In the genomic region with DNA sequence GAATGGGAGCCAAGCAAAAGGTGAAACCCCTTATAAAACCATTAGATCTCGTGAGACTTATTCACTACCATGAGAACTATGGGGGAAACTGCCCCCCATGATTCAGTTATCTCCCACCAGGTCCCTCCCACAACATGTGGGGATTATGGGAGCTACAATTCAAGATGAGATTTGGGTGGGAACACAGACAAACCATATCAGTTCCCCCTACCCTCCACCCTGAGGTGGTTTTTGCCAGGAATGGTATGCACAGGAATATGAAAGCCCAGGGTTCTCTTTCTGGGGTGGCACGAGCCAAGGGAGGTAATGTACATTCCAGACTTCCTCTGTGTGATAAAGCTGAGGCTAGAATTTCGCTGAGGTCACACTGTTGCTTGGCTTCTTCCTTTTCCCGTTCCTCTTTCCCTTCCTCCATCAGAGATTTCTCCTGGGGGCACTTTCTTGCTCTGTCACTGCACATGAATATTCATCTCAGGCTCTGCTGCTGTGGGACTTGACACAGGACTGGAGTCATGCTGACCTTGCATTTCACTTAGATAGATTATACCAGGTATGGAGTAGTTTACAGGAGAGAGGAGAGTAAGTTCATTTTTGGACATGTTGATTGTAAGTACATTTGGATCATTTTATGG, we compare ENCODE assay signal across 1 cellular context.
A peak's percentile ranks its signal among the peaks of the same experiment; 100 is the strongest.
TF ChIP-seq lines count a peak whose summit lies in the region.

No MANE protein-coding gene starts in this region.

TF ChIP-seq in K562, 482 proteins besides CTCF, POLR2A, EP300 and RAD21 (continued from another document and continues in another):
- TF ChIP-seq, protein P1, sequence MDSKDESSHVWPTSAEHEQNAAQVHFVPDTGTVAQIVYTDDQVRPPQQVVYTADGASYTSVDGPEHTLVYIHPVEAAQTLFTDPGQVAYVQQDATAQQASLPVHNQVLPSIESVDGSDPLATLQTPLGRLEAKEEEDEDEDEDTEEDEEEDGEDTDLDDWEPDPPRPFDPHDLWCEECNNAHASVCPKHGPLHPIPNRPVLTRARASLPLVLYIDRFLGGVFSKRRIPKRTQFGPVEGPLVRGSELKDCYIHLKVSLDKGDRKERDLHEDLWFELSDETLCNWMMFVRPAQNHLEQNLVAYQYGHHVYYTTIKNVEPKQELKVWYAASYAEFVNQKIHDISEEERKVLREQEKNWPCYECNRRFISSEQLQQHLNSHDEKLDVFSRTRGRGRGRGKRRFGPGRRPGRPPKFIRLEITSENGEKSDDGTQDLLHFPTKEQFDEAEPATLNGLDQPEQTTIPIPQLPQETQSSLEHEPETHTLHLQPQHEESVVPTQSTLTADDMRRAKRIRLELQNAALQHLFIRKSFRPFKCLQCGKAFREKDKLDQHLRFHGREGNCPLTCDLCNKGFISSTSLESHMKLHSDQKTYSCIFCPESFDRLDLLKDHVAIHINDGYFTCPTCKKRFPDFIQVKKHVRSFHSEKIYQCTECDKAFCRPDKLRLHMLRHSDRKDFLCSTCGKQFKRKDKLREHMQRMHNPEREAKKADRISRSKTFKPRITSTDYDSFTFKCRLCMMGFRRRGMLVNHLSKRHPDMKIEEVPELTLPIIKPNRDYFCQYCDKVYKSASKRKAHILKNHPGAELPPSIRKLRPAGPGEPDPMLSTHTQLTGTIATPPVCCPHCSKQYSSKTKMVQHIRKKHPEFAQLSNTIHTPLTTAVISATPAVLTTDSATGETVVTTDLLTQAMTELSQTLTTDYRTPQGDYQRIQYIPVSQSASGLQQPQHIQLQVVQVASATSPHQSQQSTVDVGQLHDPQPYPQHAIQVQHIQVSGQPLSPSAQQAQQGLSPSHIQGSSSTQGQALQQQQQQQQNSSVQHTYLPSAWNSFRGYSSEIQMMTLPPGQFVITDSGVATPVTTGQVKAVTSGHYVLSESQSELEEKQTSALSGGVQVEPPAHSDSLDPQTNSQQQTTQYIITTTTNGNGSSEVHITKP (IDR thresholded peaks at IDR 0.05; ENCODE audit: partially characterized antibody) = peak; percentile 87
- TF ChIP-seq, protein P2, sequence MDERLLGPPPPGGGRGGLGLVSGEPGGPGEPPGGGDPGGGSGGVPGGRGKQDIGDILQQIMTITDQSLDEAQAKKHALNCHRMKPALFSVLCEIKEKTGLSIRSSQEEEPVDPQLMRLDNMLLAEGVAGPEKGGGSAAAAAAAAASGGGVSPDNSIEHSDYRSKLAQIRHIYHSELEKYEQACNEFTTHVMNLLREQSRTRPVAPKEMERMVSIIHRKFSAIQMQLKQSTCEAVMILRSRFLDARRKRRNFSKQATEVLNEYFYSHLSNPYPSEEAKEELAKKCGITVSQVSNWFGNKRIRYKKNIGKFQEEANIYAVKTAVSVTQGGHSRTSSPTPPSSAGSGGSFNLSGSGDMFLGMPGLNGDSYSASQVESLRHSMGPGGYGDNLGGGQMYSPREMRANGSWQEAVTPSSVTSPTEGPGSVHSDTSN (CRISPR knock-in tag; IDR thresholded peaks at IDR 0.05; ENCODE audit: low read depth) = no peak
- TF ChIP-seq, protein P2 (tag; conservative IDR thresholded peaks at IDR 0.05; ENCODE audit: low read depth) = 0 out of 2 replicates have a peak, but pooled peaks have one; percentile 5
- TF ChIP-seq NELFE (IDR thresholded peaks at IDR 0.05; ENCODE audit: insufficient read depth, insufficient read length) (no peak), HDAC3 (IDR thresholded peaks at IDR 0.05; ENCODE audit: borderline replicate concordance, partially characterized antibody) (no peak), SPI1 (IDR thresholded peaks at IDR 0.05; ENCODE audit: borderline replicate concordance, low read depth, low read length) (peak; percentile 85; the same call in 1 of the 2 replicates), MAZ (CRISPR knock-in tag; conservative IDR thresholded peaks at IDR 0.05 in 1 of 2, IDR thresholded peaks at IDR 0.05 in 1 of 2) (peak in 1 of 2 experiments; percentile 48; a peak in 2 of 4 replicates), GATA2 (CRISPR knock-in tag; IDR thresholded peaks at IDR 0.05) (no peak), NCOA6 (IDR thresholded peaks at IDR 0.05) (no peak), THRAP3 (IDR thresholded peaks at IDR 0.05; ENCODE audit: borderline replicate concordance) (no peak), ZNF134 (CRISPR knock-in tag; conservative IDR thresholded peaks at IDR 0.05) (no peak), CEBPB (tag; IDR thresholded peaks at IDR 0.05) (no peak), KDM2B (CRISPR knock-in tag; IDR thresholded peaks at IDR 0.05) (no peak), PHF20 (IDR thresholded peaks at IDR 0.05; ENCODE audit: partially characterized antibody) (no peak), MAFG (tag; conservative IDR thresholded peaks at IDR 0.05) (peak; percentile 93), C11orf30 (IDR thresholded peaks at IDR 0.05; ENCODE audit: low read depth) (peak; percentile 99)
- TF ChIP-seq, protein P3, sequence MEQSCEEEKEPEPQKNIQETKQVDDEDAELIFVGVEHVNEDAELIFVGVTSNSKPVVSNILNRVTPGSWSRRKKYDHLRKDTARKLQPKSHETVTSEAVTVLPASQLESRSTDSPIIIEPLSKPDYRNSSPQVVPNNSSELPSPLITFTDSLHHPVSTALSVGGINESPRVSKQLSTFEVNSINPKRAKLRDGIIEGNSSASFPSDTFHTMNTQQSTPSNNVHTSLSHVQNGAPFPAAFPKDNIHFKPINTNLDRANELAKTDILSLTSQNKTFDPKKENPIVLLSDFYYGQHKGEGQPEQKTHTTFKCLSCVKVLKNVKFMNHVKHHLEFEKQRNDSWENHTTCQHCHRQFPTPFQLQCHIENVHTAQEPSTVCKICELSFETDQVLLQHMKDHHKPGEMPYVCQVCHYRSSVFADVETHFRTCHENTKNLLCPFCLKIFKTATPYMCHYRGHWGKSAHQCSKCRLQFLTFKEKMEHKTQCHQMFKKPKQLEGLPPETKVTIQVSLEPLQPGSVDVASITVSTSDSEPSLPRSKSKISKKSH (CRISPR knock-in tag; IDR thresholded peaks at IDR 0.05) = no peak
- TF ChIP-seq, protein P4, sequence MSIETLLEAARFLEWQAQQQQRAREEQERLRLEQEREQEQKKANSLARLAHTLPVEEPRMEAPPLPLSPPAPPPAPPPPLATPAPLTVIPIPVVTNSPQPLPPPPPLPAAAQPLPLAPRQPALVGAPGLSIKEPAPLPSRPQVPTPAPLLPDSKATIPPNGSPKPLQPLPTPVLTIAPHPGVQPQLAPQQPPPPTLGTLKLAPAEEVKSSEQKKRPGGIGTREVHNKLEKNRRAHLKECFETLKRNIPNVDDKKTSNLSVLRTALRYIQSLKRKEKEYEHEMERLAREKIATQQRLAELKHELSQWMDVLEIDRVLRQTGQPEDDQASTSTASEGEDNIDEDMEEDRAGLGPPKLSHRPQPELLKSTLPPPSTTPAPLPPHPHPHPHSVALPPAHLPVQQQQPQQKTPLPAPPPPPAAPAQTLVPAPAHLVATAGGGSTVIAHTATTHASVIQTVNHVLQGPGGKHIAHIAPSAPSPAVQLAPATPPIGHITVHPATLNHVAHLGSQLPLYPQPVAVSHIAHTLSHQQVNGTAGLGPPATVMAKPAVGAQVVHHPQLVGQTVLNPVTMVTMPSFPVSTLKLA (conservative IDR thresholded peaks at IDR 0.05) = 0 out of 4 replicates have a peak, but pooled peaks of 1 of the 2 experiments have one; percentile 6
- TF ChIP-seq, protein P5, sequence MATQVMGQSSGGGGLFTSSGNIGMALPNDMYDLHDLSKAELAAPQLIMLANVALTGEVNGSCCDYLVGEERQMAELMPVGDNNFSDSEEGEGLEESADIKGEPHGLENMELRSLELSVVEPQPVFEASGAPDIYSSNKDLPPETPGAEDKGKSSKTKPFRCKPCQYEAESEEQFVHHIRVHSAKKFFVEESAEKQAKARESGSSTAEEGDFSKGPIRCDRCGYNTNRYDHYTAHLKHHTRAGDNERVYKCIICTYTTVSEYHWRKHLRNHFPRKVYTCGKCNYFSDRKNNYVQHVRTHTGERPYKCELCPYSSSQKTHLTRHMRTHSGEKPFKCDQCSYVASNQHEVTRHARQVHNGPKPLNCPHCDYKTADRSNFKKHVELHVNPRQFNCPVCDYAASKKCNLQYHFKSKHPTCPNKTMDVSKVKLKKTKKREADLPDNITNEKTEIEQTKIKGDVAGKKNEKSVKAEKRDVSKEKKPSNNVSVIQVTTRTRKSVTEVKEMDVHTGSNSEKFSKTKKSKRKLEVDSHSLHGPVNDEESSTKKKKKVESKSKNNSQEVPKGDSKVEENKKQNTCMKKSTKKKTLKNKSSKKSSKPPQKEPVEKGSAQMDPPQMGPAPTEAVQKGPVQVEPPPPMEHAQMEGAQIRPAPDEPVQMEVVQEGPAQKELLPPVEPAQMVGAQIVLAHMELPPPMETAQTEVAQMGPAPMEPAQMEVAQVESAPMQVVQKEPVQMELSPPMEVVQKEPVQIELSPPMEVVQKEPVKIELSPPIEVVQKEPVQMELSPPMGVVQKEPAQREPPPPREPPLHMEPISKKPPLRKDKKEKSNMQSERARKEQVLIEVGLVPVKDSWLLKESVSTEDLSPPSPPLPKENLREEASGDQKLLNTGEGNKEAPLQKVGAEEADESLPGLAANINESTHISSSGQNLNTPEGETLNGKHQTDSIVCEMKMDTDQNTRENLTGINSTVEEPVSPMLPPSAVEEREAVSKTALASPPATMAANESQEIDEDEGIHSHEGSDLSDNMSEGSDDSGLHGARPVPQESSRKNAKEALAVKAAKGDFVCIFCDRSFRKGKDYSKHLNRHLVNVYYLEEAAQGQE (CRISPR knock-in tag; IDR thresholded peaks at IDR 0.05; ENCODE audit: low read depth) = no peak
- TF ChIP-seq, protein P6, sequence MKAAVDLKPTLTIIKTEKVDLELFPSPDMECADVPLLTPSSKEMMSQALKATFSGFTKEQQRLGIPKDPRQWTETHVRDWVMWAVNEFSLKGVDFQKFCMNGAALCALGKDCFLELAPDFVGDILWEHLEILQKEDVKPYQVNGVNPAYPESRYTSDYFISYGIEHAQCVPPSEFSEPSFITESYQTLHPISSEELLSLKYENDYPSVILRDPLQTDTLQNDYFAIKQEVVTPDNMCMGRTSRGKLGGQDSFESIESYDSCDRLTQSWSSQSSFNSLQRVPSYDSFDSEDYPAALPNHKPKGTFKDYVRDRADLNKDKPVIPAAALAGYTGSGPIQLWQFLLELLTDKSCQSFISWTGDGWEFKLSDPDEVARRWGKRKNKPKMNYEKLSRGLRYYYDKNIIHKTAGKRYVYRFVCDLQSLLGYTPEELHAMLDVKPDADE (conservative IDR thresholded peaks at IDR 0.05; ENCODE audit: control insufficient read depth, low read depth, low read length) = no peak
